In genomic region chrX:104330966-104331365, GRCh38 we compare ENCODE assay signal across 19 cellular contexts.
A peak's percentile ranks its signal among the peaks of the same experiment; 100 is the strongest.
DNase-seq lines count a peak whose midpoint lies in the region; FAIRE-seq and TF ChIP-seq lines count a peak whose summit lies in the region.
"Had no signal": no experiment of that assay in that cellular context is flagged by ENCODE, and none has a peak within 500 bp of the region (broad histone marks: within the 10 kb centered on the region; RNA-seq: fewer than 3 reads in every experiment).

No MANE protein-coding gene starts in this region.

- no peaks in the 10 kb centered on the region for H3K27me3 ChIP-seq in keratinocyte (ENCODE audit: control insufficient read depth, extremely low read depth, insufficient read depth, low read length)

- POLR2A ChIA-PET in activated CD4-positive, alpha-beta memory T cell treated with anti-CD3 and anti-CD28 coated beads, Interleukin-2, amount 10 ng/mL, durations not matched to agents 7 days and 5 days (lab: Charles Lee) = no interaction called here

- H3K4me1 ChIP-seq in keratinocyte (ENCODE audit: control insufficient read depth, extremely low read depth, insufficient read depth, low read length) = peaks cover 27% of the 10 kb centered on the region

- H3K4me3 Mint-ChIP-seq in activated CD4-positive, alpha-beta memory T cell treated with anti-CD3 and anti-CD28 coated beads, Interleukin-2, amount 10 ng/mL, durations not matched to agents 7 days and 5 days = no peak overlapping the region

- H3K36me3 Mint-ChIP-seq in activated CD4-positive, alpha-beta memory T cell treated with anti-CD3 and anti-CD28 coated beads, Interleukin-2, amount 10 ng/mL, durations not matched to agents 7 days and 5 days (ENCODE audit: low read depth) = no peaks in the 10 kb centered on the region

- H3K27ac ChIP-seq in keratinocyte (ENCODE audit: control insufficient read depth, insufficient read depth, low read length) = peak overlapping the region; percentile 11
- H3K27ac ChIP-seq: cardiac muscle cell had no signal

- H2AFZ ChIP-seq in keratinocyte (ENCODE audit: control insufficient read depth, low read length) = no peak overlapping the region

- H3K4me1 Mint-ChIP-seq in activated CD4-positive, alpha-beta memory T cell treated with anti-CD3 and anti-CD28 coated beads, Interleukin-2, amount 10 ng/mL, durations not matched to agents 7 days and 5 days = no peaks in the 10 kb centered on the region

- no peaks in the 10 kb centered on the region for H3K36me3 ChIP-seq in keratinocyte (ENCODE audit: control insufficient read depth in 2 of 2, extremely low read depth in 1 of 2, insufficient read depth in 2 of 2, low read length in 2 of 2)
- H3K36me3 ChIP-seq: cardiac muscle cell had no signal

- H3K9me3 Mint-ChIP-seq in activated CD4-positive, alpha-beta memory T cell treated with anti-CD3 and anti-CD28 coated beads, Interleukin-2, amount 10 ng/mL, durations not matched to agents 7 days and 5 days = no peaks in the 10 kb centered on the region

- H3K4me3 ChIP-seq in choroid plexus epithelial cell (ENCODE audit: low read depth, low read length) = no peak overlapping the region
- no peak overlapping the region for H3K4me3 ChIP-seq in keratinocyte (ENCODE audit: control insufficient read depth in 2 of 3, extremely low read depth in 1 of 3, insufficient read depth in 2 of 3, low read depth in 1 of 3, low read length in 3 of 3)
- H3K4me3 ChIP-seq: cardiac muscle cell had no signal

- CTCF ChIA-PET in activated CD4-positive, alpha-beta memory T cell treated with anti-CD3 and anti-CD28 coated beads, Interleukin-2, amount 10 ng/mL, durations not matched to agents 7 days and 5 days (lab: Charles Lee) = no interaction called here

- FAIRE-seq in keratinocyte (lab: Jason Lieb, UNC) = peak; percentile 81

- H3K79me2 ChIP-seq in keratinocyte (ENCODE audit: control insufficient read depth, insufficient read depth, low read length) = no peaks in the 10 kb centered on the region

- TF ChIP-seq CTCF in choroid plexus epithelial cell (conservative IDR thresholded peaks at IDR 0.05; ENCODE audit: low read depth, low read length) (no peak), keratinocyte (optimal IDR thresholded peaks at IDR 0.05 in 1 of 3, IDR thresholded peaks at IDR 0.05 in 1 of 3, conservative IDR thresholded peaks at IDR 0.05 in 1 of 3; ENCODE audit: extremely low read depth in 1 of 3, insufficient read depth in 2 of 3, low read length in 3 of 3) (no peak)

- H3K9me3 ChIP-seq in keratinocyte (ENCODE audit: control insufficient read depth, low read depth, low read length) = no peaks in the 10 kb centered on the region
- H3K9me3 ChIP-seq: SK-N-SH had no signal

- no peak overlapping the region for H3K9ac ChIP-seq in keratinocyte (ENCODE audit: control insufficient read depth, extremely low read depth, insufficient read depth, low read length)
- H3K9ac ChIP-seq: SK-N-SH had no signal

- DNase-seq in AG08396 (ENCODE audit: low spot score) (peak; percentile 27), LHCN-M2 (ENCODE audit: low read depth) (peak; percentile 86), choroid plexus epithelial cell (ENCODE audit: low read depth) (peak; percentile 54), keratinocyte (ENCODE audit: low read depth, low spot score) (no peak), cerebellar nuclear complex (lab: John Stamatoyannopoulos, UW) (no peak), pons (ENCODE audit: low spot score) (no peak)
- DNase-seq in activated CD4-positive, alpha-beta memory T cell treated with anti-CD3 and anti-CD28 coated beads, Interleukin-2, amount 10 ng/mL, durations not matched to agents 7 days and 5 days = no peak
- DNase-seq in stimulated activated CD4-positive, alpha-beta T cell treated with anti-CD3 and anti-CD28 coated beads, Interleukin-12 subunit alpha, Interleukin-12 subunit beta, amount 100 ng/mL, for 4 hours = no peak
- DNase-seq: activated CD4-positive, alpha-beta T cell treated with anti-CD3 and anti-CD28 coated beads, Interleukin-2, amount 50 U/mL, for 1 hour; activated naive CD4-positive, alpha-beta T cell treated with anti-CD3 and anti-CD28 coated beads, Interleukin-2, amount 50 U/mL, for 16 hours; AML-193; glutamatergic neuron; mesendoderm; NCI-H2107; NCI-H526 treated with DMSO at 0.1 percent for 48 hours; retina; SK-N-SH; stimulated activated CD4-positive, alpha-beta T cell treated with anti-CD3 and anti-CD28 coated beads, Interleukin-1b, Interleukin-23, amount 100 ng/mL, for 48 hours had no signal

- H4K20me1 ChIP-seq in keratinocyte (ENCODE audit: control insufficient read depth, extremely low read depth, insufficient read depth, low read length) = no peaks in the 10 kb centered on the region

- dilution Hi-C loops in keratinocyte (cut with MboI; ENCODE audit: extremely low pct_ligation_motif_present, low sequenced_read_pairs) = no loop called here

- H3K9me1 ChIP-seq in keratinocyte (ENCODE audit: control insufficient read depth, extremely low read depth, insufficient read depth, low read length) = no peaks in the 10 kb centered on the region

- no peak overlapping the region for H3K27ac Mint-ChIP-seq in activated CD4-positive, alpha-beta memory T cell treated with anti-CD3 and anti-CD28 coated beads, Interleukin-2, amount 10 ng/mL, durations not matched to agents 7 days and 5 days

- no peaks in the 10 kb centered on the region for H3K27me3 Mint-ChIP-seq in activated CD4-positive, alpha-beta memory T cell treated with anti-CD3 and anti-CD28 coated beads, Interleukin-2, amount 10 ng/mL, durations not matched to agents 7 days and 5 days

- no peak overlapping the region for H3K4me2 ChIP-seq in keratinocyte (ENCODE audit: control insufficient read depth, extremely low read depth, insufficient read depth, low read depth, low read length)
- H3K4me2 ChIP-seq: SK-N-SH had no signal

Comparison
In these comparisons a context has a peak if more than half of its experiments do, and no peak if none do; other contexts are left out.
1. DNase-seq: peak in AG08396 (single experiment), LHCN-M2 (single experiment) and choroid plexus epithelial cell (single experiment); none in keratinocyte (single experiment), activated CD4-positive, alpha-beta memory T cell treated with anti-CD3 and anti-CD28 coated beads, Interleukin-2, amount 10 ng/mL, durations not matched to agents 7 days and 5 days (single experiment), stimulated activated CD4-positive, alpha-beta T cell treated with anti-CD3 and anti-CD28 coated beads, Interleukin-12 subunit alpha, Interleukin-12 subunit beta, amount 100 ng/mL, for 4 hours (single experiment), cerebellar nuclear complex (0 of 2) and pons (single experiment).